ENCODE assay signal across 1 cellular context in the genomic region with DNA sequence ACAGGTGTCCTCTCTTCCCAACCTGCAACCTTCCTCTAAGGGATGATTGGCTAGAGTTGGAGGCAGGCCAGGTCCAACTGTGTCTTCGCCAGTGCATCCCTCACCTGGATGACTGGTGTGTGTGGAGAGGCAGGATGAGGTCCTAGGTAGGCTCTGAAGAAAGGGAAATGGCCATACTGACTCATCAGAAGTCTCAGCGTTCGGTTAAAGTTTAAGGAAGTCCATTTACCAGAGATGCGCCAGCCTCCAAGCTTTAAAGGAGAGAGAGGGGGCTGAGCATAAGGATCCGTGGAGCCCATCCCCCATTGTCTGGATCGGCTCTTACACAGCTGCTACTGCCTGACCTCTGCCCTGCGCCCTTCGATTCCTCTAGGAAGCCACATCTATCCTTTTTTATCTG.
TF ChIP-seq lines count a peak whose summit lies in the region.

No MANE protein-coding gene starts in this region.

TF ChIP-seq in HepG2, 621 proteins besides CTCF, POLR2A, EP300 and RAD21:
- TF ChIP-seq ZNF3 (CRISPR knock-in tag; IDR thresholded peaks at IDR 0.05): no peak
- no peak for TF ChIP-seq GZF1 (CRISPR knock-in tag; IDR thresholded peaks at IDR 0.05)
- TF ChIP-seq PRPF4 (IDR thresholded peaks at IDR 0.05; ENCODE audit: low read depth, low read length, poor library complexity, severe bottlenecking): no peak
- no peak for TF ChIP-seq ELF4 (CRISPR knock-in tag; IDR thresholded peaks at IDR 0.05; ENCODE audit: borderline replicate concordance)
- no peak for TF ChIP-seq ZBTB1 (CRISPR knock-in tag; IDR thresholded peaks at IDR 0.05; ENCODE audit: borderline replicate concordance)
- TF ChIP-seq HNRNPUL1 (IDR thresholded peaks at IDR 0.05; ENCODE audit: low read depth, low read length): no peak
- no peak for TF ChIP-seq HOXA5 (CRISPR knock-in tag; IDR thresholded peaks at IDR 0.05)
- TF ChIP-seq, protein P1, sequence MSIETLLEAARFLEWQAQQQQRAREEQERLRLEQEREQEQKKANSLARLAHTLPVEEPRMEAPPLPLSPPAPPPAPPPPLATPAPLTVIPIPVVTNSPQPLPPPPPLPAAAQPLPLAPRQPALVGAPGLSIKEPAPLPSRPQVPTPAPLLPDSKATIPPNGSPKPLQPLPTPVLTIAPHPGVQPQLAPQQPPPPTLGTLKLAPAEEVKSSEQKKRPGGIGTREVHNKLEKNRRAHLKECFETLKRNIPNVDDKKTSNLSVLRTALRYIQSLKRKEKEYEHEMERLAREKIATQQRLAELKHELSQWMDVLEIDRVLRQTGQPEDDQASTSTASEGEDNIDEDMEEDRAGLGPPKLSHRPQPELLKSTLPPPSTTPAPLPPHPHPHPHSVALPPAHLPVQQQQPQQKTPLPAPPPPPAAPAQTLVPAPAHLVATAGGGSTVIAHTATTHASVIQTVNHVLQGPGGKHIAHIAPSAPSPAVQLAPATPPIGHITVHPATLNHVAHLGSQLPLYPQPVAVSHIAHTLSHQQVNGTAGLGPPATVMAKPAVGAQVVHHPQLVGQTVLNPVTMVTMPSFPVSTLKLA (IDR thresholded peaks at IDR 0.05): no peak
- TF ChIP-seq FOXJ3 (CRISPR knock-in tag; IDR thresholded peaks at IDR 0.05; ENCODE audit: borderline replicate concordance): no peak
- TF ChIP-seq ZNF253 (CRISPR knock-in tag; IDR thresholded peaks at IDR 0.05; ENCODE audit: borderline replicate concordance): no peak
- TF ChIP-seq, protein P2, sequence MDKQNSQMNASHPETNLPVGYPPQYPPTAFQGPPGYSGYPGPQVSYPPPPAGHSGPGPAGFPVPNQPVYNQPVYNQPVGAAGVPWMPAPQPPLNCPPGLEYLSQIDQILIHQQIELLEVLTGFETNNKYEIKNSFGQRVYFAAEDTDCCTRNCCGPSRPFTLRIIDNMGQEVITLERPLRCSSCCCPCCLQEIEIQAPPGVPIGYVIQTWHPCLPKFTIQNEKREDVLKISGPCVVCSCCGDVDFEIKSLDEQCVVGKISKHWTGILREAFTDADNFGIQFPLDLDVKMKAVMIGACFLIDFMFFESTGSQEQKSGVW (CRISPR knock-in tag; IDR thresholded peaks at IDR 0.05; ENCODE audit: borderline replicate concordance): no peak
- TF ChIP-seq, protein P3, sequence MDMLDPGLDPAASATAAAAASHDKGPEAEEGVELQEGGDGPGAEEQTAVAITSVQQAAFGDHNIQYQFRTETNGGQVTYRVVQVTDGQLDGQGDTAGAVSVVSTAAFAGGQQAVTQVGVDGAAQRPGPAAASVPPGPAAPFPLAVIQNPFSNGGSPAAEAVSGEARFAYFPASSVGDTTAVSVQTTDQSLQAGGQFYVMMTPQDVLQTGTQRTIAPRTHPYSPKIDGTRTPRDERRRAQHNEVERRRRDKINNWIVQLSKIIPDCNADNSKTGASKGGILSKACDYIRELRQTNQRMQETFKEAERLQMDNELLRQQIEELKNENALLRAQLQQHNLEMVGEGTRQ (IDR thresholded peaks at IDR 0.05; ENCODE audit: low read depth, low read length): no peak
- TF ChIP-seq, protein P3 (CRISPR knock-in tag; IDR thresholded peaks at IDR 0.05; ENCODE audit: borderline replicate concordance): no peak
- TF ChIP-seq ZNF296 (CRISPR knock-in tag; conservative IDR thresholded peaks at IDR 0.05): no peak
- TF ChIP-seq, protein P4, sequence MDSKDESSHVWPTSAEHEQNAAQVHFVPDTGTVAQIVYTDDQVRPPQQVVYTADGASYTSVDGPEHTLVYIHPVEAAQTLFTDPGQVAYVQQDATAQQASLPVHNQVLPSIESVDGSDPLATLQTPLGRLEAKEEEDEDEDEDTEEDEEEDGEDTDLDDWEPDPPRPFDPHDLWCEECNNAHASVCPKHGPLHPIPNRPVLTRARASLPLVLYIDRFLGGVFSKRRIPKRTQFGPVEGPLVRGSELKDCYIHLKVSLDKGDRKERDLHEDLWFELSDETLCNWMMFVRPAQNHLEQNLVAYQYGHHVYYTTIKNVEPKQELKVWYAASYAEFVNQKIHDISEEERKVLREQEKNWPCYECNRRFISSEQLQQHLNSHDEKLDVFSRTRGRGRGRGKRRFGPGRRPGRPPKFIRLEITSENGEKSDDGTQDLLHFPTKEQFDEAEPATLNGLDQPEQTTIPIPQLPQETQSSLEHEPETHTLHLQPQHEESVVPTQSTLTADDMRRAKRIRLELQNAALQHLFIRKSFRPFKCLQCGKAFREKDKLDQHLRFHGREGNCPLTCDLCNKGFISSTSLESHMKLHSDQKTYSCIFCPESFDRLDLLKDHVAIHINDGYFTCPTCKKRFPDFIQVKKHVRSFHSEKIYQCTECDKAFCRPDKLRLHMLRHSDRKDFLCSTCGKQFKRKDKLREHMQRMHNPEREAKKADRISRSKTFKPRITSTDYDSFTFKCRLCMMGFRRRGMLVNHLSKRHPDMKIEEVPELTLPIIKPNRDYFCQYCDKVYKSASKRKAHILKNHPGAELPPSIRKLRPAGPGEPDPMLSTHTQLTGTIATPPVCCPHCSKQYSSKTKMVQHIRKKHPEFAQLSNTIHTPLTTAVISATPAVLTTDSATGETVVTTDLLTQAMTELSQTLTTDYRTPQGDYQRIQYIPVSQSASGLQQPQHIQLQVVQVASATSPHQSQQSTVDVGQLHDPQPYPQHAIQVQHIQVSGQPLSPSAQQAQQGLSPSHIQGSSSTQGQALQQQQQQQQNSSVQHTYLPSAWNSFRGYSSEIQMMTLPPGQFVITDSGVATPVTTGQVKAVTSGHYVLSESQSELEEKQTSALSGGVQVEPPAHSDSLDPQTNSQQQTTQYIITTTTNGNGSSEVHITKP (CRISPR knock-in tag; IDR thresholded peaks at IDR 0.05; ENCODE audit: low read depth): no peak
- TF ChIP-seq, protein P5, sequence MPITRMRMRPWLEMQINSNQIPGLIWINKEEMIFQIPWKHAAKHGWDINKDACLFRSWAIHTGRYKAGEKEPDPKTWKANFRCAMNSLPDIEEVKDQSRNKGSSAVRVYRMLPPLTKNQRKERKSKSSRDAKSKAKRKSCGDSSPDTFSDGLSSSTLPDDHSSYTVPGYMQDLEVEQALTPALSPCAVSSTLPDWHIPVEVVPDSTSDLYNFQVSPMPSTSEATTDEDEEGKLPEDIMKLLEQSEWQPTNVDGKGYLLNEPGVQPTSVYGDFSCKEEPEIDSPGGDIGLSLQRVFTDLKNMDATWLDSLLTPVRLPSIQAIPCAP (CRISPR knock-in tag; IDR thresholded peaks at IDR 0.05; ENCODE audit: low read depth): no peak
- TF ChIP-seq, protein P6, sequence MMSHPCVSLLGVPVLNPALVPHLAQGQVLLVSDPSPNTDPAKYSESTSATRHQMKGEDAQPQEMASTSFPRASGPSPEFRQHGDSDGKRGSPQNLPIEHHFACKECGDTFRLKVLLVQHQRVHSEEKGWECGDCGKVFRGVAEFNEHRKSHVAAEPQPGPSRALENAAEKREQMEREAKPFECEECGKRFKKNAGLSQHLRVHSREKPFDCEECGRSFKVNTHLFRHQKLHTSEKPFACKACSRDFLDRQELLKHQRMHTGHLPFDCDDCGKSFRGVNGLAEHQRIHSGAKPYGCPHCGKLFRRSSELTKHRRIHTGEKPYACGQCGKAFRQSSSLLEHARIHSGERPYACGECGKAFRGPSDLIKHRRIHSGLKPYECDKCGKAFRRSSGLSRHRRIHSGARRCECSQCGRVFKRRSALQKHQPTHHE (CRISPR knock-in tag; IDR thresholded peaks at IDR 0.05; ENCODE audit: borderline replicate concordance): no peak
- no peak for TF ChIP-seq ELF1 (CRISPR knock-in tag; IDR thresholded peaks at IDR 0.05)
- no peak for TF ChIP-seq IKZF1 (IDR thresholded peaks at IDR 0.05)
